9 cellular contexts compared by ENCODE assay signal in the genomic region with DNA sequence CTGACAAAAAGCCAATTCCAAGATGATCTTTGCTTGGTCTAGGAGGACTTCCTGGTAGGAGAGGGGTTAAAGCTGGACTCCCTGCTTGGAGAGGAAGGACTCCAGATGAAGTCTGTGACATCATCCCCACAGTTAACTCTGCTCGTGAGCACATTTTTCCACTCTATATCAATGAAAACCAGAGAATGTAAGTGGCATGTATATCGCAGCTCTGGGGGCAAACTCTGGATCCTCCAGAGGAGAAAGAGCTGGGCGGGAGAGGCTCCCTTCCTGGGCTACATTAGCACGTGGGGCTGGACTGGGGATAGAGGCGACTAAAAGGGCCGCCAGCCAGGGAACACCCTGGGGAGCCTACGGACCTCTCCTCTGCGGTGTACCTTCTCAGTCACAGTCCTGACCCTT. TPM values are rescaled to one million over a fixed set of nuclear protein-coding genes. Genes with fewer than 3 reads are reported as not detected.
DNase-seq lines count a peak whose midpoint lies in the region; ATAC-seq and TF ChIP-seq lines count a peak whose summit lies in the region.
"Had no signal": no experiment of that assay in that cellular context is flagged by ENCODE, and none has a peak within 500 bp of the region (broad histone marks: within the 10 kb centered on the region; RNA-seq: fewer than 3 reads in every experiment).

No MANE protein-coding gene starts in this region.

- ATAC-seq in GM19463 (IDR thresholded peaks at IDR 0.05; ENCODE audit: unreplicated experiment): peak; percentile 8
- ATAC-seq in HG03521 (IDR thresholded peaks at IDR 0.05; ENCODE audit: unreplicated experiment): peak; percentile 22
- no peak for ATAC-seq in psoas muscle
- ATAC-seq: HCT116 had no signal

- H3K4me3 ChIP-seq in BJ (ENCODE audit: low read depth, low read length) (peak overlapping the region; percentile 33), psoas muscle (peak overlapping the region; percentile 48), HAP-1 (no peak overlapping the region)

- TF ChIP-seq CTCF in BJ (IDR thresholded peaks at IDR 0.05; ENCODE audit: insufficient read depth, low read depth, low read length): no peak
- no peak for TF ChIP-seq CTCF in chondrocyte (IDR thresholded peaks at IDR 0.05)
- TF ChIP-seq CTCF in psoas muscle (IDR thresholded peaks at IDR 0.05): no peak

- H3K9me3 ChIP-seq in psoas muscle (no peaks in the 10 kb centered on the region), HAP-1 (no peaks in the 10 kb centered on the region)

- H3K4me3 Mint-ChIP-seq in chondrocyte (ENCODE audit: unreplicated experiment): peak overlapping the region; percentile 52

- H3K36me3 ChIP-seq in BJ (ENCODE audit: control insufficient read depth, insufficient read depth, low read length) (peaks cover 3% of the 10 kb centered on the region), psoas muscle (ENCODE audit: insufficient read depth in 1 of 2, low read depth in 1 of 2) (no peaks in the 10 kb centered on the region), HAP-1 (replicated peaks) (no peaks in the 10 kb centered on the region)

- intact Hi-C loops in psoas muscle (cut with DNase I): loop anchor here in 1 of 2 donors (5.0 kb wide), 1 partner anchor 83 kb away; no protein-coding TSS in a partner anchor

- peak overlapping the region; percentile 77 for H3K27ac ChIP-seq in psoas muscle

- peak overlapping the region; percentile 70 for H3K27ac Mint-ChIP-seq in chondrocyte (ENCODE audit: unreplicated experiment)

- H3K27me3 ChIP-seq in BJ (ENCODE audit: control insufficient read depth, insufficient read depth, low read length): no peaks in the 10 kb centered on the region
- no peaks in the 10 kb centered on the region for H3K27me3 ChIP-seq in psoas muscle (ENCODE audit: insufficient read depth in 3 of 3, low read length in 2 of 3)
- H3K27me3 ChIP-seq in HAP-1 (ENCODE audit: low read depth): no peaks in the 10 kb centered on the region

- POLR2A ChIA-PET in BJ (lab: Charles Lee): no interaction called here

- peaks cover 52% of the 10 kb centered on the region for H3K4me1 ChIP-seq in psoas muscle
- H3K4me1 ChIP-seq in HAP-1: no peaks in the 10 kb centered on the region

- CTCF ChIA-PET in BJ (lab: Yijun Ruan, JAX): interaction anchor here (0.6 to 3.8 kb wide), 9 partner anchors 10 to 183 kb away, joined by 3 to 40 read pairs (median 3); partner anchors contain the start of gene HIC1

- peaks cover 5% of the 10 kb centered on the region for H3K36me3 Mint-ChIP-seq in chondrocyte (ENCODE audit: low read depth)

- H3K4me1 Mint-ChIP-seq in chondrocyte (ENCODE audit: low read depth): peaks cover 65% of the 10 kb centered on the region

- DNase-seq in BJ (ENCODE audit: low read depth) (no peak), chondrocyte (ENCODE audit: low spot score) (no peak), psoas muscle (peak in 1 of 2 donors; percentile 59), H4 (ENCODE audit: low spot score) (no peak), HAP-1 (ENCODE audit: low spot score in 2 of 2) (no peak), mesenteric fat pad (ENCODE audit: low spot score) (no peak)

- in situ Hi-C loops in HAP-1 (cut with MboI; ENCODE audit: low sequenced_read_pairs): no loop called here

- H3K27me3 Mint-ChIP-seq in chondrocyte (ENCODE audit: low read depth): no peaks in the 10 kb centered on the region

- 49 to 54% (median 52%) methylated on average over 8 of the region's 8 CpGs for WGBS in psoas muscle, 3 donors

- no peaks in the 10 kb centered on the region for H3K9me3 Mint-ChIP-seq in chondrocyte (ENCODE audit: low read depth)

RNA-seq across cellular contexts. Expression of gene HIC1, which starts 34.1 kb away (rescaled TPM):
- 14.8 and 15.1 TPM in 2 replicates for polyA plus RNA-seq in BJ (2011; rRNA removed)
- 10.3 and 11.1 TPM in 2 replicates for polyA minus RNA-seq in BJ (2011; rRNA and poly(A)+ RNA removed)
- 3.3 to 9.0 TPM (median 8.8 TPM) in 3 replicates for total RNA-seq in chondrocyte
- 10 to 100 TPM in 1 of 4 donors, 1 to 10 TPM in 3; 4.3 to 12.6 (median 9.4) TPM for total RNA-seq in psoas muscle
- polyA plus RNA-seq in psoas muscle: 1 to 10 TPM; 2.0 to 3.5 (median 2.1) TPM
- 0.08 TPM in 1 of 2 replicates, not detected in the other for total RNA-seq in H4 (2014; rRNA removed; shearing (Covaris generic))
- 34.4 TPM for total RNA-seq in mesenteric fat pad

RNA-seq across cellular contexts. Expression of gene OVCA2, which starts 47.2 kb away (rescaled TPM):
- polyA plus RNA-seq in BJ (2011; rRNA removed): 42.0 and 56.7 TPM in 2 replicates
- 12.0 and 19.1 TPM in 2 replicates for polyA minus RNA-seq in BJ (2011; rRNA and poly(A)+ RNA removed)
- 26.6 to 30.2 TPM (median 30.1 TPM) in 3 replicates for total RNA-seq in chondrocyte
- 10 to 100 TPM; 10.1 to 23.0 (median 15.2) TPM for total RNA-seq in psoas muscle
- 10 to 100 TPM; 29.2 to 66.1 (median 33.4) TPM for polyA plus RNA-seq in psoas muscle
- total RNA-seq in H4 (2014; rRNA removed; shearing (Covaris generic)): 40.3 and 49.8 TPM in 2 replicates
- total RNA-seq in mesenteric fat pad: 23.6 TPM

RNA-seq across cellular contexts. Expression of gene DPH1, which starts 59.1 kb away (rescaled TPM):
- polyA plus RNA-seq in BJ (2011; rRNA removed) (36.1 and 54.6 TPM in 2 replicates), psoas muscle (10 to 100 TPM; 13.5 to 51.9 (median 39.2) TPM)
- 41.5 and 59.5 TPM in 2 replicates for polyA minus RNA-seq in BJ (2011; rRNA and poly(A)+ RNA removed)
- total RNA-seq in chondrocyte (29.4 to 43.1 TPM (median 31.3 TPM) in 3 replicates), psoas muscle (10 to 100 TPM; 36.9 to 73.4 (median 45.5) TPM), mesenteric fat pad (35.6 TPM)
- 12.3 and 16.5 TPM in 2 replicates for total RNA-seq in H4 (2014; rRNA removed; shearing (Covaris generic))

Comparison
In these comparisons a context has a peak if more than half of its experiments do, and no peak if none do; other contexts are left out.
1. ATAC-seq: peak in GM19463 (single experiment) and HG03521 (single experiment); none in psoas muscle (0 of 4).